ENCODE assay signal across 8 cellular contexts in genomic region chr1:197773856-197774255, GRCh38. TPM values are rescaled to one million over a fixed set of nuclear protein-coding genes. Genes with fewer than 3 reads are reported as not detected.
DNase-seq lines count a peak whose midpoint lies in the region; ATAC-seq lines count a peak whose summit lies in the region.

No MANE protein-coding gene starts in this region.

- no peak for ATAC-seq in HG02623 (IDR thresholded peaks at IDR 0.05; ENCODE audit: unreplicated experiment)

- no peak overlapping the region for H3K9ac ChIP-seq in HUES48 (ENCODE audit: low read depth, low read length)

- peak overlapping the region; percentile 61 for H3K4me3 ChIP-seq in HUES48 (ENCODE audit: low read depth, low read length)
- H3K4me3 ChIP-seq in mesodermal cell (ENCODE audit: extremely low read depth, insufficient read depth, low read length, poor library complexity, severe bottlenecking): peak overlapping the region; percentile 60

- H3K36me3 ChIP-seq in HUES48 (ENCODE audit: control insufficient read depth, insufficient read depth, low read length): no peaks in the 10 kb centered on the region
- H3K36me3 ChIP-seq in mesodermal cell (ENCODE audit: control insufficient read depth, insufficient read depth, low read length): no peaks in the 10 kb centered on the region

- peaks cover 12% of the 10 kb centered on the region; the same call in 1 of the 2 replicates for H3K27me3 ChIP-seq in HUES48 (ENCODE audit: control insufficient read depth, insufficient read depth, low read length)

- no peaks in the 10 kb centered on the region for H3K9me3 ChIP-seq in HUES48 (ENCODE audit: control insufficient read depth, insufficient read depth, low read length)
- no peaks in the 10 kb centered on the region for H3K9me3 ChIP-seq in mesodermal cell (ENCODE audit: control insufficient read depth, low read length)

- 60 to 88% methylated on average over 1 of the region's 2 CpGs for WGBS in mesodermal cell (ENCODE audit: insufficient coverage in 2 of 2), 2 experiments

- DNase-seq in ACHN (peak; percentile 19), astrocyte of the hippocampus (ENCODE audit: low read depth, low spot score) (peak; percentile 9), NCI-H1105 treated with DMSO at 0.1 percent for 48 hours (lab: John Stamatoyannopoulos, UW) (no peak), amygdala (lab: John Stamatoyannopoulos, UW) (no peak), NCI-H2171 treated with DMSO at 0.1 percent for 48 hours (lab: John Stamatoyannopoulos, UW) (no peak)

- H3K4me1 ChIP-seq in HUES48 (ENCODE audit: control insufficient read depth, insufficient read depth, low read length): peaks cover 12% of the 10 kb centered on the region
- H3K4me1 ChIP-seq in mesodermal cell (ENCODE audit: control insufficient read depth, insufficient read depth, low read length, poor library complexity, severe bottlenecking): peaks cover 2% of the 10 kb centered on the region

- in situ Hi-C loops in ACHN (cut with HindIII; ENCODE audit: low pct_ligation_motif_present, low pct_unique_long_range_greater_than_20kb, low sequenced_read_pairs): no loop called here

- H3K27ac ChIP-seq in HUES48 (ENCODE audit: low read depth, low read length) (no peak overlapping the region), mesodermal cell (ENCODE audit: low read depth, low read length, severe bottlenecking) (no peak overlapping the region)

RNA-seq across cellular contexts. Expression of gene DENND1B, which starts 1.4 kb away (rescaled TPM):
- polyA plus RNA-seq in mesodermal cell (2013, experiment 1 of 2): 4.1 TPM
- 4.3 TPM for polyA plus RNA-seq in mesodermal cell (2013, experiment 2 of 2)

Comparison
In these comparisons a context has a peak if more than half of its experiments do, and no peak if none do; other contexts are left out.
1. DNase-seq: peak in ACHN (single experiment) and astrocyte of the hippocampus (single experiment); none in NCI-H1105 treated with DMSO at 0.1 percent for 48 hours (single experiment), amygdala (0 of 56) and NCI-H2171 treated with DMSO at 0.1 percent for 48 hours (single experiment).